ENCODE assay signal across 13 cellular contexts in genomic region chrX:15619053-15619772, GRCh38. TPM values are rescaled to one million over a fixed set of nuclear protein-coding genes. Genes with fewer than 3 reads are reported as not detected.
DNase-seq lines count a peak whose midpoint lies in the region; ATAC-seq, FAIRE-seq and TF ChIP-seq lines count a peak whose summit lies in the region.
"Had no signal": no experiment of that assay in that cellular context is flagged by ENCODE, and none has a peak within 500 bp of the region (broad histone marks: within the 10 kb centered on the region; RNA-seq: fewer than 3 reads in every experiment).

No MANE protein-coding gene starts in this region.

- no peak overlapping the region for H3K4me3 ChIP-seq in adrenal gland

- FAIRE-seq in urothelium cell line (lab: Jason Lieb, UNC), result no peak

- peak overlapping the region in 1 of 5 donors; percentile 21 for H3K27ac ChIP-seq in adrenal gland

- H3K36me3 ChIP-seq in adrenal gland (replicated peaks in 1 of 2), result no peaks in the 10 kb centered on the region

- TF ChIP-seq CTCF in adrenal gland (IDR thresholded peaks at IDR 0.05), result no peak

- no peak for ATAC-seq in GM18520 (IDR thresholded peaks at IDR 0.05; ENCODE audit: unreplicated experiment)

- intact Hi-C loops in adrenal gland (cut with DNase I), result no loop called here

- no peaks in the 10 kb centered on the region for H3K27me3 ChIP-seq in adrenal gland

- TF ChIP-seq POLR2A in adrenal gland (IDR thresholded peaks at IDR 0.05), result no peak

- DNase-seq in SIG-M5 treated with dmso at 0.1 percent for 504 hours (lab: John Stamatoyannopoulos, UW; ENCODE audit: unreplicated experiment), result peak; percentile 18
- no peak for DNase-seq in SIG-M5 (lab: John Stamatoyannopoulos, UW)
- DNase-seq in adrenal gland, result peak; percentile 18 to 53 (median 41)
- peak; percentile 9 for DNase-seq in iPS-NIHi11 (ENCODE audit: low spot score)
- DNase-seq in urothelium cell line (ENCODE audit: low spot score), result peak; percentile 27
- no peak for DNase-seq in germinal center (ENCODE audit: low spot score)
- DNase-seq in COLO668 (lab: John Stamatoyannopoulos, UW; ENCODE audit: unreplicated experiment), result no peak
- DNase-seq: DND-41, glutamatergic neuron, Kasumi-1, nucleus accumbens had no signal

- peaks cover 0 to 5% of the 10 kb centered on the region in 2 donors for H3K4me1 ChIP-seq in adrenal gland (replicated peaks in 1 of 2)

- H3K9me3 ChIP-seq in adrenal gland (replicated peaks in 1 of 3), result no peaks in the 10 kb centered on the region

- 58 to 75% (median 68%) methylated on average over 3 of the region's 3 CpGs for WGBS in adrenal gland, 4 donors

RNA-seq across cellular contexts. Expression of gene ACE2, which starts 18.5 kb away (rescaled TPM):
- 1 to 10 TPM in 3 of 8 donors, under 1 TPM in 5; 0.35 to 3.9 (median 0.73) TPM for total RNA-seq in adrenal gland
- 1 to 10 TPM in 1 of 3 donors, under 1 TPM in 2; 0.56 to 1.1 (median 0.64) TPM for polyA plus RNA-seq in adrenal gland
- total RNA-seq: activated CD8-positive, alpha-beta memory T cell treated with anti-CD3 and anti-CD28 coated beads for 36 hours had no signal

RNA-seq across cellular contexts. Expression of gene CLTRN, which starts 45.4 kb away (rescaled TPM):
- total RNA-seq in adrenal gland, result 1 to 10 TPM in 1 of 8 donors, under 1 TPM in 6, not detected in 1; 0.14 to 1.6 (median 0.46) TPM
- polyA plus RNA-seq in adrenal gland, result 1 to 10 TPM; 1.3 to 1.8 (median 1.4) TPM

Comparison
In these comparisons a context has a peak if more than half of its experiments do, and no peak if none do; other contexts are left out.
1. DNase-seq: peak in SIG-M5 treated with dmso at 0.1 percent for 504 hours (single experiment), adrenal gland (7 of 7), iPS-NIHi11 (single experiment) and urothelium cell line (single experiment); none in SIG-M5 (single experiment), germinal center (single experiment) and COLO668 (single experiment).